ENCODE assay signal across 9 cellular contexts in genomic region chr15:75335313-75335704, GRCh38. TPM values are rescaled to one million over a fixed set of nuclear protein-coding genes. Genes with fewer than 3 reads are reported as not detected.
DNase-seq lines count a peak whose midpoint lies in the region; ATAC-seq, FAIRE-seq and TF ChIP-seq lines count a peak whose summit lies in the region.
"Had no signal": no experiment of that assay in that cellular context is flagged by ENCODE, and none has a peak within 500 bp of the region (broad histone marks: within the 10 kb centered on the region; RNA-seq: fewer than 3 reads in every experiment).

No MANE protein-coding gene starts in this region.

- no peak overlapping the region for H4K5ac ChIP-seq in mesendoderm (ENCODE audit: low read length)

- H3K4me2 ChIP-seq in GM12878 (ENCODE audit: control insufficient read depth, insufficient read depth) (peak overlapping the region; percentile 94), mesendoderm (ENCODE audit: low read length) (peak overlapping the region; percentile 34)

- H3K36me3 ChIP-seq in heart right ventricle (peaks cover 0 to 20% (median 0%) of the 10 kb centered on the region in 9 donors), GM12878 (ENCODE audit: control insufficient read depth in 2 of 2, insufficient read depth in 2 of 2, low read length in 1 of 2) (peaks cover 0 to 5% of the 10 kb centered on the region in 2 experiments; a peak in 1 of 4 replicates), mesendoderm (ENCODE audit: control insufficient read depth, insufficient read depth, low read length) (no peaks in the 10 kb centered on the region), uterus (no peaks in the 10 kb centered on the region)

- TF ChIP-seq POLR2A in GM12878 (IDR thresholded peaks at IDR 0.05; ENCODE audit: low read depth, low read length) (no peak), uterus (IDR thresholded peaks at IDR 0.05) (no peak)

- peaks cover 3% of the 10 kb centered on the region for H3K79me1 ChIP-seq in mesendoderm (ENCODE audit: low read length)

- peak overlapping the region; percentile 74 for H3K56ac ChIP-seq in mesendoderm (ENCODE audit: low read length)

- H3K27me3 ChIP-seq in heart right ventricle (no peaks in the 10 kb centered on the region), GM12878 (replicated peaks in 1 of 2; ENCODE audit: control insufficient read depth in 2 of 2, insufficient read depth in 2 of 2, low read length in 1 of 2) (no peaks in the 10 kb centered on the region), mesendoderm (ENCODE audit: insufficient read depth, low read length, poor library complexity) (no peaks in the 10 kb centered on the region), uterus (no peaks in the 10 kb centered on the region)

- H3K9me3 ChIP-seq in heart right ventricle, result no peaks in the 10 kb centered on the region
- H3K9me3 ChIP-seq in GM12878 (replicated peaks; ENCODE audit: control insufficient read depth, insufficient read depth, low read length), result no peaks in the 10 kb centered on the region
- no peaks in the 10 kb centered on the region for H3K9me3 ChIP-seq in uterus

- no peak overlapping the region for H4K8ac ChIP-seq in mesendoderm (ENCODE audit: low read depth, low read length)

- no peak for TF ChIP-seq RAD21 in GM12878 (IDR thresholded peaks at IDR 0.05; ENCODE audit: insufficient read depth, low read depth, low read length)

- no peak overlapping the region for H2BK5ac ChIP-seq in mesendoderm (ENCODE audit: low read length)

- H3K4me3 ChIP-seq in heart right ventricle (peak overlapping the region; percentile 67 to 83 (median 78)), GM12878 (peak overlapping the region; percentile 96), mesendoderm (ENCODE audit: low read length) (no peak overlapping the region), uterus (peak overlapping the region; percentile 56 to 60)

- in situ Hi-C loops in GM12878 (cut with MboI), result no loop called here

- H2AK5ac ChIP-seq in mesendoderm (ENCODE audit: low read length), result no peak overlapping the region

- no peak overlapping the region for H3K9ac ChIP-seq in GM12878 (ENCODE audit: control insufficient read depth, insufficient read depth, low read length)
- H3K9ac ChIP-seq in mesendoderm (ENCODE audit: low read length), result peak overlapping the region; percentile 81

- ATAC-seq in heart right ventricle, result no peak
- ATAC-seq in GM12878, result no peak

- H3K4me1 ChIP-seq in heart right ventricle (peaks cover 4 to 24% (median 13%) of the 10 kb centered on the region in 9 donors), GM12878 (ENCODE audit: control insufficient read depth, insufficient read depth, low read length) (no peaks in the 10 kb centered on the region; the same call in 1 of the 2 replicates), mesendoderm (ENCODE audit: control insufficient read depth, low read depth, low read length) (no peaks in the 10 kb centered on the region), uterus (no peaks in the 10 kb centered on the region)

- no peak overlapping the region for H3K18ac ChIP-seq in mesendoderm (ENCODE audit: low read length)

- no peaks in the 10 kb centered on the region for H4K20me1 ChIP-seq in GM12878 (ENCODE audit: control insufficient read depth, insufficient read depth)

- RAD21 ChIA-PET in GM12878 (lab: Charles Lee; ENCODE audit: unreplicated experiment), result interaction anchor here (0.9 to 1.4 kb wide), 2 partner anchors 33 to 292 kb away, joined by 3 to 8 read pairs; partner anchors contain the start of gene MAN2C1

- no peak overlapping the region for H3K23ac ChIP-seq in mesendoderm (ENCODE audit: low read length)

- TF ChIP-seq CTCF in heart right ventricle (IDR thresholded peaks at IDR 0.05) (no peak), GM12878 (IDR thresholded peaks at IDR 0.05 in 2 of 3, conservative IDR thresholded peaks at IDR 0.05 in 1 of 3; ENCODE audit: control insufficient read depth in 2 of 3, extremely low read depth in 1 of 3, insufficient read depth in 1 of 3, low read depth in 3 of 3, low read length in 3 of 3) (no peak), uterus (IDR thresholded peaks at IDR 0.05) (no peak)

- no peak overlapping the region for H2BK120ac ChIP-seq in mesendoderm (ENCODE audit: low read depth, low read length)

- no TSS peak for BruUV-seq in GM12878 (replicated peaks; lab: Mats Ljungman, UMichigan)

- SMC1A ChIA-PET in GM12878 (lab: Charles Lee; ENCODE audit: uncharacterized antibody, unreplicated experiment), result interaction anchor here (1.3 to 1.7 kb wide), 3 partner anchors 14 to 312 kb away, joined by 3 to 6 read pairs (median 3); partner anchors contain the start of genes MAN2C1 and PPCDC

- 44 to 48% methylated on average over 3 of the region's 3 CpGs for whole genome bisulfite sequencing in heart right ventricle, 2 donors
- WGBS in GM12878 (ENCODE audit: insufficient coverage, insufficient replicate concordance, low lambda C conversion rate, missing lambda C conversion rate), result 45% methylated on average over 3 of the region's 3 CpGs
- no CpG with 5 or more reads among the region's 3 CpGs for WGBS in mesendoderm (ENCODE audit: extremely low coverage, insufficient coverage, low lambda C conversion rate)

- CTCF ChIA-PET in GM12878 (lab: Yijun Ruan, JAX), result interaction anchor here (1.3 to 2.5 kb wide), 2 partner anchors 32 to 351 kb away, joined by 3 to 15 read pairs; partner anchors contain the start of gene MAN2C1

- DNase-seq in heart right ventricle, result no peak
- DNase-seq in cardiac septum (ENCODE audit: low spot score), result no peak
- DNase-seq in GM12878 (ENCODE audit: low read depth, low spot score), result no peak
- no peak for DNase-seq in mesendoderm
- DNase-seq in uterus, result no peak
- DNase-seq in globus pallidus (ENCODE audit: low spot score), result no peak
- DNase-seq in NCI-H128 (lab: John Stamatoyannopoulos, UW; ENCODE audit: unreplicated experiment), result no peak
- no peak for DNase-seq in dermis blood vessel endothelial cell

- H2BK15ac ChIP-seq in mesendoderm (replicated peaks; ENCODE audit: low read depth), result no peak overlapping the region

- no peak overlapping the region for H3K4ac ChIP-seq in mesendoderm (ENCODE audit: low read depth, low read length)

- intact Hi-C loops in heart right ventricle (cut with DNase I) (loop anchor here in 1 of 10 donors (10.0 kb wide), 1 partner anchor 311 kb away; the partner anchor contains the start of gene PPCDC), cardiac septum (cut with DNase I) (no loop called here), GM12878 (cut with micrococcal nuclease; ENCODE audit: unreplicated experiment) (no loop called here), uterus (cut with DNase I; ENCODE audit: low total_unique reads) (no loop called here)

- H3K79me2 ChIP-seq in GM12878 (ENCODE audit: control insufficient read depth, insufficient read depth, low read length), result peaks cover 10% of the 10 kb centered on the region
- H3K79me2 ChIP-seq in mesendoderm (ENCODE audit: control insufficient read depth, insufficient read depth, low read length), result peaks cover 3% of the 10 kb centered on the region

- FAIRE-seq in GM12878 (lab: Jason Lieb, UNC), result no peak
- FAIRE-seq: HTR-8/SVneo had no signal

- H3K27ac ChIP-seq in heart right ventricle (peak overlapping the region in 9 of 10 donors; percentile 37 to 88 (median 64)), GM12878 (ENCODE audit: control insufficient read depth, insufficient read depth) (no peak overlapping the region), mesendoderm (ENCODE audit: low read depth, low read length) (no peak overlapping the region), uterus (peak overlapping the region; percentile 54 to 75)

- peak overlapping the region; percentile 92 for H2AFZ ChIP-seq in GM12878 (ENCODE audit: control insufficient read depth, low read depth, low read length)

- POLR2A ChIA-PET in GM12878 (lab: Charles Lee), result interaction anchor here (1.0 to 1.6 kb wide), 2 partner anchors 33 to 305 kb away, joined by 3 to 7 read pairs; partner anchors contain the start of genes IMP3 and MAN2C1

- TF ChIP-seq EP300 in GM12878 (IDR thresholded peaks at IDR 0.05; ENCODE audit: borderline replicate concordance in 1 of 2, control insufficient read depth in 1 of 2, low read depth in 2 of 2, low read length in 2 of 2), result no peak

RNA-seq across cellular contexts. Expression of gene COMMD4, which starts 0.6 kb away (rescaled TPM):
- 10 to 100 TPM; 29.0 to 45.6 (median 38.0) TPM for total RNA-seq in heart right ventricle
- 10 to 100 TPM; 59.5 to 74.3 TPM for polyA plus RNA-seq in heart right ventricle
- 35.5 TPM for total RNA-seq in cardiac septum
- total RNA-seq in GM12878 (2013; cell fraction: nucleolus; rRNA removed), result 17.9 and 18.5 TPM in 2 replicates
- 110 and 113 TPM in 2 replicates for total RNA-seq in GM12878 (2014; rRNA removed)
- total RNA-seq in GM12878 (2014; rRNA removed; fragmentation: Illumina TruSeq; extraction: Trizol), result 46.1 and 48.4 TPM in 2 replicates
- total RNA-seq in GM12878 (2021), result 86.3 and 98.9 TPM in 2 replicates
- polyA plus RNA-seq in GM12878 (2011; ENCODE audit: low read depth), result 30.1 TPM
- polyA plus RNA-seq in GM12878 (2011; rRNA removed), result 32.0 and 53.2 TPM in 2 replicates
- polyA plus RNA-seq in GM12878 (2011; cell fraction: cytosol; rRNA removed), result 129 and 166 TPM in 2 replicates
- 127 and 161 TPM in 2 replicates for polyA plus RNA-seq in GM12878 (2011; cell fraction: nucleus; rRNA removed)
- polyA plus RNA-seq in GM12878 (2012), result 64.3 and 67.6 TPM in 2 replicates
- polyA plus RNA-seq in GM12878 (2014; fragmentation: Illumina TruSeq; extraction: Trizol), result 18.5 and 34.3 TPM in 2 replicates
- polyA plus RNA-seq in GM12878 (2014; fragmentation: Nextera tagmentation; extraction: Ambion mirVana), result 10 to 100 TPM; 14.5 to 38.4 TPM
- 97.4 and 111 TPM in 2 replicates for polyA plus RNA-seq in GM12878 (2014; rRNA removed)
- polyA plus RNA-seq in GM12878 (2016; fragmentation: Nextera tagmentation; extraction: Ambion mirVana), result 100 to 1,000 TPM; 115 to 118 TPM
- 19.5 and 56.0 TPM in 2 replicates for polyA minus RNA-seq in GM12878 (2011; rRNA and poly(A)+ RNA removed)
- polyA minus RNA-seq in GM12878 (2011; cell fraction: cytosol; rRNA and poly(A)+ RNA removed), result 14.7 and 26.7 TPM in 2 replicates
- polyA minus RNA-seq in GM12878 (2011; cell fraction: nucleus; rRNA and poly(A)+ RNA removed), result 11.8 and 14.3 TPM in 2 replicates
- 112 TPM for polyA plus RNA-seq in mesendoderm (2013, experiment 1 of 2)
- 113 TPM for polyA plus RNA-seq in mesendoderm (2013, experiment 2 of 2)
- total RNA-seq in uterus, result 10 to 100 TPM; 29.9 to 53.0 (median 37.9) TPM
- total RNA-seq in dermis blood vessel endothelial cell, result 74.2 and 84.6 TPM in 2 replicates

RNA-seq across cellular contexts. Expression of gene NEIL1, which starts 11.5 kb away (rescaled TPM):
- total RNA-seq in heart right ventricle, result 10 to 100 TPM in 3 of 10 donors, 1 to 10 TPM in 7; 4.1 to 17.8 (median 8.1) TPM
- polyA plus RNA-seq in heart right ventricle, result 10 to 100 TPM in 1 of 2 donors, 1 to 10 TPM in 1; 6.1 to 41.6 TPM
- 10.9 TPM for total RNA-seq in cardiac septum
- 3.4 and 5.6 TPM in 2 replicates for total RNA-seq in GM12878 (2013; cell fraction: nucleolus; rRNA removed)
- 0.71 and 0.73 TPM in 2 replicates for total RNA-seq in GM12878 (2014; rRNA removed)
- 0.58 and 0.92 TPM in 2 replicates for total RNA-seq in GM12878 (2014; rRNA removed; fragmentation: Illumina TruSeq; extraction: Trizol)
- 0.96 and 1.5 TPM in 2 replicates for total RNA-seq in GM12878 (2021)
- polyA plus RNA-seq in GM12878 (2011; ENCODE audit: low read depth), result 10.3 TPM
- 0.04 and 0.23 TPM in 2 replicates for polyA plus RNA-seq in GM12878 (2011; rRNA removed)
- polyA plus RNA-seq in GM12878 (2011; cell fraction: cytosol; rRNA removed), result 0.16 and 0.17 TPM in 2 replicates
- polyA plus RNA-seq in GM12878 (2011; cell fraction: nucleus; rRNA removed), result 1.0 and 2.4 TPM in 2 replicates
- polyA plus RNA-seq in GM12878 (2012), result 9.5 and 12.7 TPM in 2 replicates
- 0.37 and 1.3 TPM in 2 replicates for polyA plus RNA-seq in GM12878 (2014; fragmentation: Illumina TruSeq; extraction: Trizol)
- under 1 TPM; 0.10 to 0.37 TPM for polyA plus RNA-seq in GM12878 (2014; fragmentation: Nextera tagmentation; extraction: Ambion mirVana)
- polyA plus RNA-seq in GM12878 (2014; rRNA removed), result 1.8 and 2.5 TPM in 2 replicates
- polyA plus RNA-seq in GM12878 (2016; fragmentation: Nextera tagmentation; extraction: Ambion mirVana), result 1 to 10 TPM; 1.2 to 2.3 TPM
- polyA minus RNA-seq in GM12878 (2011; rRNA and poly(A)+ RNA removed), result 0.36 TPM in 1 of 2 replicates, not detected in the other
- polyA minus RNA-seq in GM12878 (2011; cell fraction: cytosol; rRNA and poly(A)+ RNA removed), result not detected in 2 replicates
- polyA minus RNA-seq in GM12878 (2011; cell fraction: nucleus; rRNA and poly(A)+ RNA removed), result 0.85 TPM in 1 of 2 replicates, not detected in the other
- 1.5 TPM for polyA plus RNA-seq in mesendoderm (2013, experiment 1 of 2)
- 2.2 TPM for polyA plus RNA-seq in mesendoderm (2013, experiment 2 of 2)
- 100 to 1,000 TPM in 1 of 4 donors, 10 to 100 TPM in 2, 1 to 10 TPM in 1; 6.5 to 155 (median 37.2) TPM for total RNA-seq in uterus
- total RNA-seq in dermis blood vessel endothelial cell, result 21.7 and 35.6 TPM in 2 replicates

RNA-seq across cellular contexts. Expression of gene MAN2C1, which starts 33.1 kb away (rescaled TPM):
- total RNA-seq in heart right ventricle (100 to 1,000 TPM in 9 of 10 donors, 10 to 100 TPM in 1; 90.4 to 128 (median 108) TPM), cardiac septum (153 TPM), GM12878 (2014; rRNA removed) (54.8 and 65.0 TPM in 2 replicates), GM12878 (2014; rRNA removed; fragmentation: Illumina TruSeq; extraction: Trizol) (26.9 and 29.2 TPM in 2 replicates), GM12878 (2021) (102 and 111 TPM in 2 replicates), uterus (100 to 1,000 TPM; 154 to 330 (median 180) TPM), dermis blood vessel endothelial cell (102 and 192 TPM in 2 replicates)
- polyA plus RNA-seq in heart right ventricle (100 to 1,000 TPM in 1 of 2 donors, 10 to 100 TPM in 1; 86.7 to 371 TPM), GM12878 (2011; rRNA removed) (20.9 and 32.5 TPM in 2 replicates), GM12878 (2014; fragmentation: Illumina TruSeq; extraction: Trizol) (17.6 and 32.0 TPM in 2 replicates), GM12878 (2014; fragmentation: Nextera tagmentation; extraction: Ambion mirVana) (1 to 10 TPM; 1.4 to 4.6 TPM), GM12878 (2014; rRNA removed) (107 and 110 TPM in 2 replicates), GM12878 (2016; fragmentation: Nextera tagmentation; extraction: Ambion mirVana) (10 to 100 TPM; 51.9 to 66.2 TPM)
- total RNA-seq in GM12878 (2013; cell fraction: nucleolus; rRNA removed), result 567 and 636 TPM in 2 replicates
- 56.1 TPM for polyA plus RNA-seq in GM12878 (2011; ENCODE audit: low read depth)
- 36.8 and 47.4 TPM in 2 replicates for polyA plus RNA-seq in GM12878 (2011; cell fraction: cytosol; rRNA removed)
- polyA plus RNA-seq in GM12878 (2011; cell fraction: nucleus; rRNA removed), result 649 and 670 TPM in 2 replicates
- polyA plus RNA-seq in GM12878 (2012), result 114 and 120 TPM in 2 replicates
- polyA minus RNA-seq in GM12878 (2011; rRNA and poly(A)+ RNA removed), result 35.4 and 73.6 TPM in 2 replicates
- polyA minus RNA-seq in GM12878 (2011; cell fraction: cytosol; rRNA and poly(A)+ RNA removed), result 23.2 and 32.6 TPM in 2 replicates
- 120 and 170 TPM in 2 replicates for polyA minus RNA-seq in GM12878 (2011; cell fraction: nucleus; rRNA and poly(A)+ RNA removed)
- polyA plus RNA-seq in mesendoderm (2013, experiment 1 of 2), result 29.6 TPM
- polyA plus RNA-seq in mesendoderm (2013, experiment 2 of 2), result 27.8 TPM

RNA-seq across cellular contexts. Expression of gene GOLGA6D, which starts 52.7 kb away (rescaled TPM):
- total RNA-seq in heart right ventricle (under 1 TPM in 1 of 10 donors, not detected in 9; 0.09 TPM), cardiac septum (not detected), GM12878 (2014; rRNA removed) (not detected in 2 replicates), GM12878 (2014; rRNA removed; fragmentation: Illumina TruSeq; extraction: Trizol) (not detected in 2 replicates), GM12878 (2021) (not detected in 2 replicates), uterus (not detected), dermis blood vessel endothelial cell (not detected in 2 replicates)
- polyA plus RNA-seq in heart right ventricle (not detected), GM12878 (2011; rRNA removed) (not detected in 2 replicates), GM12878 (2014; fragmentation: Illumina TruSeq; extraction: Trizol) (not detected in 2 replicates), GM12878 (2014; fragmentation: Nextera tagmentation; extraction: Ambion mirVana) (not detected), GM12878 (2014; rRNA removed) (not detected in 2 replicates), GM12878 (2016; fragmentation: Nextera tagmentation; extraction: Ambion mirVana) (not detected)
- total RNA-seq in GM12878 (2013; cell fraction: nucleolus; rRNA removed), result not detected in 2 replicates
- polyA plus RNA-seq in GM12878 (2011; ENCODE audit: low read depth), result not detected
- not detected in 2 replicates for polyA plus RNA-seq in GM12878 (2011; cell fraction: cytosol; rRNA removed)
- polyA plus RNA-seq in GM12878 (2011; cell fraction: nucleus; rRNA removed), result 0.06 TPM in 1 of 2 replicates, not detected in the other
- polyA plus RNA-seq in GM12878 (2012), result 0.04 TPM in 1 of 2 replicates, not detected in the other
- not detected in 2 replicates for polyA minus RNA-seq in GM12878 (2011; rRNA and poly(A)+ RNA removed)
- not detected in 2 replicates for polyA minus RNA-seq in GM12878 (2011; cell fraction: cytosol; rRNA and poly(A)+ RNA removed)
- not detected in 2 replicates for polyA minus RNA-seq in GM12878 (2011; cell fraction: nucleus; rRNA and poly(A)+ RNA removed)
- 0.18 TPM for polyA plus RNA-seq in mesendoderm (2013, experiment 1 of 2)
- polyA plus RNA-seq in mesendoderm (2013, experiment 2 of 2), result 0.17 TPM

Comparison
In these comparisons a context has a peak if more than half of its experiments do, and no peak if none do; other contexts are left out.
1. H3K27ac ChIP-seq: peak in heart right ventricle (9 of 10) and uterus (2 of 2); none in GM12878 (single experiment) and mesendoderm (single experiment).